16 cellular contexts compared by ENCODE assay signal in genomic region chr11:117395476-117395875, GRCh38.
"Had no signal": no experiment of that assay in that cellular context is flagged by ENCODE, and none has a peak within 500 bp of the region (broad histone marks: within the 10 kb centered on the region; RNA-seq: fewer than 3 reads in every experiment).

No MANE protein-coding gene starts in this region.

- H3K27me3 Mint-ChIP-seq: memory B cell; naive thymus-derived CD4-positive, alpha-beta T cell had no signal

- ATAC-seq: esophagus mucosa; heart left ventricle; lower lobe of right lung; naive thymus-derived CD4-positive, alpha-beta T cell; right cardiac atrium had no signal

- H3K4me3 ChIP-seq: heart left ventricle, lower lobe of right lung, tibial artery, upper lobe of left lung, uterus had no signal

- H3K27ac ChIP-seq: heart left ventricle, lower lobe of right lung, neutrophil, tibial artery, upper lobe of left lung, uterus had no signal

- H3K4me3 Mint-ChIP-seq: memory B cell; naive thymus-derived CD4-positive, alpha-beta T cell; nephron progenitor cell had no signal

- H3K27ac Mint-ChIP-seq: memory B cell, nephron progenitor cell had no signal

- DNase-seq: central memory CD4-positive, alpha-beta T cell; effector memory CD4-positive, alpha-beta T cell; heart left ventricle; hippocampal formation; lower lobe of right lung; naive thymus-derived CD4-positive, alpha-beta T cell; nephron progenitor cell; posterior cingulate gyrus; right cardiac atrium; stimulated activated naive CD4-positive, alpha-beta T cell treated with Interleukin-2 at 50 U/mL for 16 hours; upper lobe of left lung; uterus had no signal
